ENCODE assay signal across 11 cellular contexts in genomic region chr20:10536531-10536930, GRCh38.
DNase-seq lines count a peak whose midpoint lies in the region; ATAC-seq, FAIRE-seq and TF ChIP-seq lines count a peak whose summit lies in the region.
"Had no signal": no experiment of that assay in that cellular context is flagged by ENCODE, and none has a peak within 500 bp of the region (broad histone marks: within the 10 kb centered on the region; RNA-seq: fewer than 3 reads in every experiment).

No MANE protein-coding gene starts in this region.

- H3K27me3 Mint-ChIP-seq in brain: peaks cover 4% of the 10 kb centered on the region
- H3K27me3 Mint-ChIP-seq: CD4-positive, CD25-positive, alpha-beta regulatory T cell had no signal

- peaks cover 41% of the 10 kb centered on the region for H3K4me1 Mint-ChIP-seq in brain

- intact Hi-C loops in pancreas (cut with DNase I): no loop called here

- peak; percentile 34 for DNase-seq in NCI-H1436 (lab: John Stamatoyannopoulos, UW)
- no peak for DNase-seq in NCI-H1436 treated with DMSO at 0.1 percent for 48 hours (lab: John Stamatoyannopoulos, UW)
- DNase-seq in NCI-H2029 treated with DMSO at 0.1 percent for 48 hours (lab: John Stamatoyannopoulos, UW): peak; percentile 48
- peak; percentile 61 to 79 (median 70) for DNase-seq in pancreas
- DNase-seq in NCI-H187 treated with DMSO at 0.1 percent for 48 hours (lab: John Stamatoyannopoulos, UW): no peak
- DNase-seq in GM19240 (ENCODE audit: insufficient read length, low spot score): no peak
- DNase-seq in GOT3 (lab: John Stamatoyannopoulos, UW): no peak

- no peaks in the 10 kb centered on the region for H3K36me3 ChIP-seq in pancreas
- H3K36me3 ChIP-seq: thoracic aorta had no signal

- H3K4me3 ChIP-seq in pancreas: no peak overlapping the region
- H3K4me3 ChIP-seq: thoracic aorta had no signal

- WGBS in pancreas, 2 donors: 8% methylated on average over 4 of the region's 4 CpGs

- H3K9me3 Mint-ChIP-seq in brain: no peaks in the 10 kb centered on the region
- H3K9me3 Mint-ChIP-seq: CD4-positive, CD25-positive, alpha-beta regulatory T cell had no signal

- peak overlapping the region in 2 of 4 donors; percentile 37 to 52 for H3K27ac ChIP-seq in pancreas
- H3K27ac ChIP-seq: thoracic aorta had no signal

- peak overlapping the region in 1 of 5 experiments; percentile 83 for H3K27ac Mint-ChIP-seq in brain
- H3K27ac Mint-ChIP-seq: CD4-positive, CD25-positive, alpha-beta regulatory T cell had no signal

- no peak for FAIRE-seq in pancreas (lab: Jason Lieb, UNC)
- FAIRE-seq: islet of Langerhans had no signal

- peak; percentile 91 to 96 (median 94) for ATAC-seq in pancreas

- no peak overlapping the region for H3K4me3 Mint-ChIP-seq in brain
- H3K4me3 Mint-ChIP-seq: CD4-positive, CD25-positive, alpha-beta regulatory T cell had no signal

- H3K27me3 ChIP-seq in pancreas: no peaks in the 10 kb centered on the region

- no peaks in the 10 kb centered on the region for H3K9me3 ChIP-seq in pancreas
- H3K9me3 ChIP-seq: thoracic aorta had no signal

- H3K36me3 Mint-ChIP-seq in brain: no peaks in the 10 kb centered on the region

- TF ChIP-seq CTCF in brain (conservative IDR thresholded peaks at IDR 0.05) (peak; percentile 43 to 48), pancreas (IDR thresholded peaks at IDR 0.05) (peak in 3 of 4 donors; percentile 18 to 27 (median 20))

- H3K4me1 ChIP-seq in pancreas: peaks cover 0 to 10% (median 0%) of the 10 kb centered on the region in 3 donors

Comparison
In these comparisons a context has a peak if more than half of its experiments do, and no peak if none do; other contexts are left out.
1. DNase-seq: peak in NCI-H1436 (single experiment), NCI-H2029 treated with DMSO at 0.1 percent for 48 hours (single experiment) and pancreas (6 of 6); none in NCI-H1436 treated with DMSO at 0.1 percent for 48 hours (single experiment), NCI-H187 treated with DMSO at 0.1 percent for 48 hours (single experiment), GM19240 (single experiment) and GOT3 (single experiment).